30 cellular contexts compared by ENCODE assay signal in genomic region chr6:17081273-17081672, GRCh38. TPM values are rescaled to one million over a fixed set of nuclear protein-coding genes. Genes with fewer than 3 reads are reported as not detected.
"Had no signal": no experiment of that assay in that cellular context is flagged by ENCODE, and none has a peak within 500 bp of the region (broad histone marks: within the 10 kb centered on the region; RNA-seq: fewer than 3 reads in every experiment).

No MANE protein-coding gene starts in this region.

- H3K4me3 ChIP-seq: colonic mucosa, esophagus squamous epithelium, gastrocnemius medialis, heart right ventricle, left lung, lower lobe of right lung, mucosa of descending colon had no signal

- H3K4me1 Mint-ChIP-seq: endodermal cell, mesothelial cell of epicardium, naive B cell had no signal

- DNase-seq: colonic mucosa; cortex of kidney; effector CD8-positive, alpha-beta T cell; effector memory CD8-positive, alpha-beta T cell; endodermal cell; esophagus squamous epithelium; foreskin fibroblast; foreskin melanocyte; gastrocnemius medialis; glutamatergic neuron; heart right ventricle; hippocampal formation; left cardiac atrium; left lung; left ventricle myocardium superior; lower lobe of right lung; mesenchymal stem cell; mucosa of descending colon; naive B cell had no signal

- H3K27ac Mint-ChIP-seq: dendritic cell treated with granulocyte-macrophage colony-stimulating factor and Interleukin-4, amounts not matched to agents 40 ng/mL and 50 ng/mL, for 4 days; effector memory CD8-positive, alpha-beta T cell; endodermal cell; mesothelial cell of epicardium had no signal

- H3K36me3 ChIP-seq: colonic mucosa, esophagus squamous epithelium, gastrocnemius medialis, heart right ventricle, left lung, lower lobe of right lung had no signal

- H3K27me3 ChIP-seq: colonic mucosa, esophagus squamous epithelium, gastrocnemius medialis, heart right ventricle, left lung had no signal

- H3K27ac ChIP-seq: colonic mucosa, esophagus squamous epithelium, gastrocnemius medialis, left lung, lower lobe of right lung had no signal

- H3K4me3 Mint-ChIP-seq: dendritic cell treated with granulocyte-macrophage colony-stimulating factor and Interleukin-4, amounts not matched to agents 40 ng/mL and 50 ng/mL, for 4 days; effector memory CD8-positive, alpha-beta T cell; endodermal cell; mesothelial cell of epicardium; naive B cell had no signal

- H3K4me1 ChIP-seq: colonic mucosa, esophagus squamous epithelium, left lung, lower lobe of right lung had no signal

- H3K9me3 ChIP-seq: colonic mucosa, esophagus squamous epithelium, gastrocnemius medialis, mucosa of descending colon had no signal

- H3K36me3 Mint-ChIP-seq: mesothelial cell of epicardium, naive B cell had no signal

- ATAC-seq: effector memory CD8-positive, alpha-beta T cell; esophagus mucosa; gastrocnemius medialis; left cardiac atrium; left lung; lower lobe of right lung; mucosa of descending colon had no signal

RNA-seq across cellular contexts. Expression of gene STMND1, which starts 20.6 kb away (rescaled TPM):
- total RNA-seq: dermis microvascular lymphatic vessel endothelial cell, epithelial cell of proximal tubule, esophagus mucosa, esophagus squamous epithelium, gastrocnemius medialis, glomerular endothelial cell, heart right ventricle, kidney epithelial cell, left cardiac atrium, left ventricle myocardium superior, lung microvascular endothelial cell, mesenteric fat pad, myocyte had no signal
- polyA plus RNA-seq: heart right ventricle, keratinocyte had no signal
